Comparison of ENCODE assay signal across 18 cellular contexts in the genomic region with DNA sequence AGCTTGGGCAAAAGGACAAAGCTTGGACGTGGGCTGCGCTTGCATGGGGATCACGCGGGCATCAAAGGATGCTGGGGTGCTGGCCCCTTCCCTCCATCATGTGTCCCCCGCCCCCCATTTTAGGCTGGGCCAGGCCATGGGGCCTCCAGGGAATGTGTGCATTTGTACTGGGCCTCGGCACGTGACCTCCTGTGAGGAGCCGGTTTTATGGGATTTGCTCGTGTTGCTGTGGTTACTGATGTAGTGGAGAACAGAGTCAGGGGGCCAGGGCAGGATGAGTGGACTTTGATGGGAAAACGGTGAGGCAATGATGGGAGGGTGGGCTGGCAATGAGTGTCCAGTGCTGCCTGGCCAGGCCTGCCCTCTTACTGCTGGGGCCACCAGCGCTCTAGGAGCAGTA.
DNase-seq lines count a peak whose midpoint lies in the region; ATAC-seq and TF ChIP-seq lines count a peak whose summit lies in the region.
"Had no signal": no experiment of that assay in that cellular context is flagged by ENCODE, and none has a peak within 500 bp of the region (broad histone marks: within the 10 kb centered on the region; RNA-seq: fewer than 3 reads in every experiment).

No MANE protein-coding gene starts in this region.

- H3K27me3 ChIP-seq in BLaER1 (no peaks in the 10 kb centered on the region), aorta (ENCODE audit: control insufficient read depth in 1 of 2, insufficient read depth in 2 of 2, low read length in 1 of 2) (no peaks in the 10 kb centered on the region)

- H3K27ac Mint-ChIP-seq in endothelial cell (ENCODE audit: unreplicated experiment) (peak overlapping the region; percentile 41), neural crest cell (ENCODE audit: unreplicated experiment) (peak overlapping the region; percentile 71)
- H3K27ac Mint-ChIP-seq: B cell; CD4-positive, alpha-beta T cell; HFFc6 had no signal

- H3K9me3 Mint-ChIP-seq in endothelial cell (ENCODE audit: unreplicated experiment) (no peaks in the 10 kb centered on the region), neural crest cell (no peaks in the 10 kb centered on the region)
- H3K9me3 Mint-ChIP-seq: CD4-positive, alpha-beta T cell; HFFc6 had no signal

- H3K4me1 Mint-ChIP-seq in endothelial cell (ENCODE audit: unreplicated experiment): peaks cover 30% of the 10 kb centered on the region
- peaks cover 24% of the 10 kb centered on the region for H3K4me1 Mint-ChIP-seq in neural crest cell
- H3K4me1 Mint-ChIP-seq: B cell had no signal

- 96 to 97% methylated on average over 11 of the region's 11 CpGs for WGBS in aorta, 2 donors

- H3K9ac ChIP-seq in BLaER1: no peak overlapping the region

- TF ChIP-seq CTCF in RWPE1 (conservative IDR thresholded peaks at IDR 0.05; ENCODE audit: low read depth) (no peak), endothelial cell (IDR thresholded peaks at IDR 0.05; ENCODE audit: unreplicated experiment) (no peak), neural crest cell (conservative IDR thresholded peaks at IDR 0.05) (no peak)

- POLR2A ChIA-PET in RWPE1 (lab: Yijun Ruan, JAX; ENCODE audit: low non-redundant PET): no interaction called here

- DNase-seq in RWPE1 (ENCODE audit: low spot score) (no peak), endothelial cell (ENCODE audit: low spot score) (no peak), neural crest cell (ENCODE audit: low read depth, low spot score) (no peak), HPDE6-E6E7 (ENCODE audit: extremely low spot score) (no peak), aorta (no peak)
- DNase-seq in activated CD4-positive, CD25-positive, alpha-beta regulatory T cell (lab: John Stamatoyannopoulos, UW): no peak
- DNase-seq: Caco-2; CD4-positive, alpha-beta T cell; GDM1; GOT3; H7; HFFc6; IMR-90 had no signal

- no peak for ATAC-seq in aorta (ENCODE audit: low FRiP score)
- ATAC-seq: HCT116 had no signal

- peak overlapping the region; percentile 81 for H3K4me2 ChIP-seq in BLaER1

- H3K4me3 Mint-ChIP-seq in endothelial cell (ENCODE audit: unreplicated experiment) (peak overlapping the region; percentile 31), neural crest cell (no peak overlapping the region)
- H3K4me3 Mint-ChIP-seq: B cell; CD4-positive, alpha-beta T cell; HFFc6 had no signal

- H3K4me3 ChIP-seq in BLaER1 (no peak overlapping the region), aorta (ENCODE audit: low read length in 2 of 2) (no peak overlapping the region)

- H3K4me1 ChIP-seq in BLaER1: peaks cover 59% of the 10 kb centered on the region
- H3K4me1 ChIP-seq in aorta (ENCODE audit: control insufficient read depth in 1 of 2, insufficient read depth in 2 of 2, low read length in 2 of 2): no peaks in the 10 kb centered on the region
- H3K4me1 ChIP-seq: Caco-2 had no signal

- H4K20me1 ChIP-seq in BLaER1: peaks cover 88% of the 10 kb centered on the region

- intact Hi-C loops in aorta (cut with DNase I): no loop called here

- 0 out of 2 replicates have a peak overlapping the region, but pooled peaks have one; percentile 1 for H3K27ac ChIP-seq in BLaER1
- peak overlapping the region; percentile 20; the same call in 1 of the 2 replicates for H3K27ac ChIP-seq in RWPE1
- H3K27ac ChIP-seq in aorta (ENCODE audit: low read depth in 1 of 2, low read length in 2 of 2): no peak overlapping the region
- H3K27ac ChIP-seq: C4-2B, HL-60 had no signal

- H3K9me3 ChIP-seq in BLaER1 (no peaks in the 10 kb centered on the region), aorta (ENCODE audit: control insufficient read depth, low read length) (no peaks in the 10 kb centered on the region)
- H3K9me3 ChIP-seq: Caco-2 had no signal

- peaks cover 14% of the 10 kb centered on the region for H3K36me3 ChIP-seq in BLaER1
- H3K36me3 ChIP-seq in aorta (ENCODE audit: control insufficient read depth in 1 of 2, insufficient read depth in 2 of 2, low read length in 1 of 2): no peaks in the 10 kb centered on the region

- CTCF ChIA-PET in RWPE1 (lab: Yijun Ruan, JAX): no interaction called here

- H3K27me3 Mint-ChIP-seq in endothelial cell (ENCODE audit: unreplicated experiment) (peaks cover 18% of the 10 kb centered on the region), neural crest cell (ENCODE audit: low read depth) (no peaks in the 10 kb centered on the region)
- H3K27me3 Mint-ChIP-seq: CD4-positive, alpha-beta T cell had no signal

- H3K36me3 Mint-ChIP-seq in endothelial cell (ENCODE audit: low read depth, unreplicated experiment) (peaks cover 5% of the 10 kb centered on the region), neural crest cell (ENCODE audit: low read depth) (peaks cover 4% of the 10 kb centered on the region)

Comparison
In these comparisons a context has a peak if more than half of its experiments do, and no peak if none do; other contexts are left out.
1. H3K27ac ChIP-seq: peak in BLaER1 (single experiment) and RWPE1 (single experiment); none in aorta (0 of 2).